In genomic region chr13:43023244-43023931, GRCh38 we compare ENCODE assay signal across 8 cellular contexts. TPM values are rescaled to one million over a fixed set of nuclear protein-coding genes. Genes with fewer than 3 reads are reported as not detected.
DNase-seq lines count a peak whose midpoint lies in the region; ATAC-seq and TF ChIP-seq lines count a peak whose summit lies in the region.

Gene DNAJC15 (plus strand): TSS chr13:43023586. CDS start chr13:43023627, 41 bp downstream.

- H3K36me3 ChIP-seq in parathyroid adenoma (ENCODE audit: control insufficient read depth, insufficient read depth, low read length): no peaks in the 10 kb centered on the region
- H3K36me3 ChIP-seq in thyroid gland: no peaks in the 10 kb centered on the region

- H3K4me3 ChIP-seq in AG10803 (ENCODE audit: low read length) (peak within 1 kb of the TSS; percentile 82), parathyroid adenoma (ENCODE audit: low read depth, low read length) (peak within 1 kb of the TSS; percentile 90), thyroid gland (replicated peaks in 1 of 3) (peak within 1 kb of the TSS; percentile 46 to 85 (median 61))

- peak in 1 of 2 donors; percentile 69 for TF ChIP-seq POLR2A in thyroid gland (IDR thresholded peaks at IDR 0.05)

- peak within 1 kb of the TSS; percentile 95 for H3K4me3 Mint-ChIP-seq in activated naive CD8-positive, alpha-beta T cell treated with anti-CD3 and anti-CD28 coated beads for 36 hours

- H3K9me3 ChIP-seq in parathyroid adenoma (ENCODE audit: control insufficient read depth, low read length): no peaks in the 10 kb centered on the region
- H3K9me3 ChIP-seq in thyroid gland: no peaks in the 10 kb centered on the region

- H3K27ac ChIP-seq in parathyroid adenoma (peak within 1 kb of the TSS; percentile 33), thyroid gland (peak within 1 kb of the TSS; percentile 68 to 80 (median 78))

- TF ChIP-seq CTCF in AG10803 (conservative IDR thresholded peaks at IDR 0.05; ENCODE audit: low read length): peak; percentile 25; the same call in 1 of the 2 replicates
- no peak for TF ChIP-seq CTCF in parathyroid adenoma (IDR thresholded peaks at IDR 0.05)
- TF ChIP-seq CTCF in thyroid gland (IDR thresholded peaks at IDR 0.05): peak in 1 of 6 experiments; percentile 5

- WGBS in thyroid gland, 2 donors: 1 to 9% methylated on average over 12 to 40 of the region's 50 CpGs

- H3K4me2 ChIP-seq in parathyroid adenoma (ENCODE audit: low read length): peak within 1 kb of the TSS; percentile 65

- peak; percentile 70 for ATAC-seq in HG03457 (IDR thresholded peaks at IDR 0.05; ENCODE audit: unreplicated experiment)
- ATAC-seq in SK-N-SH treated with all-trans-retinoic acid at 6 μM for 48 hours: peak; percentile 87
- ATAC-seq in Right ventricle myocardium superior (ENCODE audit: poor library complexity): peak; percentile 97

- H3K4me1 Mint-ChIP-seq in activated naive CD8-positive, alpha-beta T cell treated with anti-CD3 and anti-CD28 coated beads for 36 hours: peaks cover 27% of the 10 kb centered on the region

- H3K9ac ChIP-seq in parathyroid adenoma: no peak within 1 kb of the TSS

- peaks cover 3% of the 10 kb centered on the region for H3K79me2 ChIP-seq in parathyroid adenoma

- peak within 1 kb of the TSS; percentile 94 for H3K27ac Mint-ChIP-seq in activated naive CD8-positive, alpha-beta T cell treated with anti-CD3 and anti-CD28 coated beads for 36 hours

- H3K9me3 Mint-ChIP-seq in activated naive CD8-positive, alpha-beta T cell treated with anti-CD3 and anti-CD28 coated beads for 36 hours: no peaks in the 10 kb centered on the region

- peak within 1 kb of the TSS; percentile 96 for H2AFZ ChIP-seq in parathyroid adenoma

- intact Hi-C loops in Right ventricle myocardium superior (cut with DNase I) (no loop called here), thyroid gland (cut with DNase I) (no loop called here)

- no peaks in the 10 kb centered on the region for H3K4me1 ChIP-seq in parathyroid adenoma
- peaks cover 12 to 31% of the 10 kb centered on the region in 2 donors for H3K4me1 ChIP-seq in thyroid gland

- peaks cover 19% of the 10 kb centered on the region for H3K36me3 Mint-ChIP-seq in activated naive CD8-positive, alpha-beta T cell treated with anti-CD3 and anti-CD28 coated beads for 36 hours

- no peaks in the 10 kb centered on the region for H3K27me3 Mint-ChIP-seq in activated naive CD8-positive, alpha-beta T cell treated with anti-CD3 and anti-CD28 coated beads for 36 hours

- DNase-seq in AG10803 (ENCODE audit: low read depth) (peak; percentile 86), GM19240 (ENCODE audit: insufficient read length, low spot score) (peak; percentile 48), Right ventricle myocardium superior (peak; percentile 93), thyroid gland (peak; percentile 80 to 85)
- DNase-seq in activated naive CD8-positive, alpha-beta T cell treated with anti-CD3 and anti-CD28 coated beads for 36 hours: peak; percentile 82

- H3K27me3 ChIP-seq in parathyroid adenoma (ENCODE audit: control insufficient read depth, insufficient read depth, low read length) (no peaks in the 10 kb centered on the region), thyroid gland (no peaks in the 10 kb centered on the region)

TF ChIP-seq in SK-N-SH treated with all-trans-retinoic acid at 6 μM for 48 hours, 23 proteins besides CTCF, POLR2A, EP300 and RAD21:
- TF ChIP-seq CREB5 (CRISPR knock-in tag; IDR thresholded peaks at IDR 0.05; ENCODE audit: low read depth) (no peak), ZFP3 (CRISPR knock-in tag; IDR thresholded peaks at IDR 0.05) (peak; percentile 45; the same call in 1 of the 2 replicates), TOX (CRISPR knock-in tag; IDR thresholded peaks at IDR 0.05; ENCODE audit: borderline replicate concordance) (no peak)

RNA-seq across cellular contexts. Expression of gene DNAJC15, which starts in this region (rescaled TPM):
- 10 to 100 TPM; 13.6 to 13.9 TPM for total RNA-seq in activated naive CD8-positive, alpha-beta T cell treated with anti-CD3 and anti-CD28 coated beads for 36 hours
- total RNA-seq in Right ventricle myocardium superior (32.9 TPM), thyroid gland (10 to 100 TPM; 11.0 to 18.3 (median 12.5) TPM)

Comparison
In these comparisons a context has a peak if more than half of its experiments do, and no peak if none do; other contexts are left out.
1. Peak in every context shown above with its lines: DNase-seq, ATAC-seq, H3K4me3 ChIP-seq and H3K27ac ChIP-seq.